1 cellular context compared by ENCODE assay signal in the genomic region with DNA sequence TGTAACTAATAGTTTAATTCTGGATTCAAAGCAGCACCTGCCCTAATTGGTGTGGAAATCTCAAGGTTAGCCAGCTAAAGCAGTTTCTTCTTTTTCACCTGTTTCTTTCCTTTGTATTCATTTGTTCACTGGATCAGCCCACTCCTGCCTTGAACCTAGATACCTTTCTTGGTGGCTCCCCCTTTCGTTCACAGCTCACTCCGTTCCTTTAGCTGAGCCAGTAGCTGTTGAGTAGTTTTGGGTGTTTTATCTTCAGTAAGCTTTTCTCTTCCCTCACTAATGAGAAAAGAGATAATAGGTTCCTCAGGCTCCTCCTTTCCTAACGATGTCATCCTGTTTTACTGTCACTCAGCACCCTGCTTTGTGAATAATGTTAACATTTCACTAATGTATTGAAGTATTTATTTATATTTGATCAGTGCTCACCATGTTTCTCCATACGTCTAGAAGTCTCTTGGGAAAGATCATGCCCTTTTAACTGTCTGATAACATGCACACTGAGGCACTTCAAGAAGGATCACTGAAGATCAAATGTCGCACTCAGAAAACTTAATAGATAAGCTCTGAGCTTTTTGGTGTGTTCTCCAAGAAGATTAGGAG.
TF ChIP-seq lines count a peak whose summit lies in the region.

No MANE protein-coding gene starts in this region.

TF ChIP-seq in WTC11, 78 proteins besides CTCF, POLR2A, EP300 and RAD21 (continued from another document):
- TF ChIP-seq, protein P1, sequence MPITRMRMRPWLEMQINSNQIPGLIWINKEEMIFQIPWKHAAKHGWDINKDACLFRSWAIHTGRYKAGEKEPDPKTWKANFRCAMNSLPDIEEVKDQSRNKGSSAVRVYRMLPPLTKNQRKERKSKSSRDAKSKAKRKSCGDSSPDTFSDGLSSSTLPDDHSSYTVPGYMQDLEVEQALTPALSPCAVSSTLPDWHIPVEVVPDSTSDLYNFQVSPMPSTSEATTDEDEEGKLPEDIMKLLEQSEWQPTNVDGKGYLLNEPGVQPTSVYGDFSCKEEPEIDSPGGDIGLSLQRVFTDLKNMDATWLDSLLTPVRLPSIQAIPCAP (CRISPR knock-in tag; IDR thresholded peaks at IDR 0.05) = no peak
- TF ChIP-seq ELF4 (CRISPR knock-in tag; IDR thresholded peaks at IDR 0.05; ENCODE audit: low read depth) = no peak
- TF ChIP-seq, protein P2, sequence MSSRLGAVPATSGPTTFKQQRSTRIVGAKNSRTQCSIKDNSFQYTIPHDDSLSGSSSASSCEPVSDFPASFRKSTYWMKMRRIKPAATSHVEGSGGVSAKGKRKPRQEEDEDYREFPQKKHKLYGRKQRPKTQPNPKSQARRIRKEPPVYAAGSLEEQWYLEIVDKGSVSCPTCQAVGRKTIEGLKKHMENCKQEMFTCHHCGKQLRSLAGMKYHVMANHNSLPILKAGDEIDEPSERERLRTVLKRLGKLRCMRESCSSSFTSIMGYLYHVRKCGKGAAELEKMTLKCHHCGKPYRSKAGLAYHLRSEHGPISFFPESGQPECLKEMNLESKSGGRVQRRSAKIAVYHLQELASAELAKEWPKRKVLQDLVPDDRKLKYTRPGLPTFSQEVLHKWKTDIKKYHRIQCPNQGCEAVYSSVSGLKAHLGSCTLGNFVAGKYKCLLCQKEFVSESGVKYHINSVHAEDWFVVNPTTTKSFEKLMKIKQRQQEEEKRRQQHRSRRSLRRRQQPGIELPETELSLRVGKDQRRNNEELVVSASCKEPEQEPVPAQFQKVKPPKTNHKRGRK (CRISPR knock-in tag; IDR thresholded peaks at IDR 0.05; ENCODE audit: borderline replicate concordance) = no peak
- TF ChIP-seq, protein P3, sequence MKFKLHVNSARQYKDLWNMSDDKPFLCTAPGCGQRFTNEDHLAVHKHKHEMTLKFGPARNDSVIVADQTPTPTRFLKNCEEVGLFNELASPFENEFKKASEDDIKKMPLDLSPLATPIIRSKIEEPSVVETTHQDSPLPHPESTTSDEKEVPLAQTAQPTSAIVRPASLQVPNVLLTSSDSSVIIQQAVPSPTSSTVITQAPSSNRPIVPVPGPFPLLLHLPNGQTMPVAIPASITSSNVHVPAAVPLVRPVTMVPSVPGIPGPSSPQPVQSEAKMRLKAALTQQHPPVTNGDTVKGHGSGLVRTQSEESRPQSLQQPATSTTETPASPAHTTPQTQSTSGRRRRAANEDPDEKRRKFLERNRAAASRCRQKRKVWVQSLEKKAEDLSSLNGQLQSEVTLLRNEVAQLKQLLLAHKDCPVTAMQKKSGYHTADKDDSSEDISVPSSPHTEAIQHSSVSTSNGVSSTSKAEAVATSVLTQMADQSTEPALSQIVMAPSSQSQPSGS (CRISPR knock-in tag; IDR thresholded peaks at IDR 0.05; ENCODE audit: borderline replicate concordance, low read depth) = no peak
- TF ChIP-seq ZNF671 (CRISPR knock-in tag; IDR thresholded peaks at IDR 0.05) = no peak
